In the genomic region with DNA sequence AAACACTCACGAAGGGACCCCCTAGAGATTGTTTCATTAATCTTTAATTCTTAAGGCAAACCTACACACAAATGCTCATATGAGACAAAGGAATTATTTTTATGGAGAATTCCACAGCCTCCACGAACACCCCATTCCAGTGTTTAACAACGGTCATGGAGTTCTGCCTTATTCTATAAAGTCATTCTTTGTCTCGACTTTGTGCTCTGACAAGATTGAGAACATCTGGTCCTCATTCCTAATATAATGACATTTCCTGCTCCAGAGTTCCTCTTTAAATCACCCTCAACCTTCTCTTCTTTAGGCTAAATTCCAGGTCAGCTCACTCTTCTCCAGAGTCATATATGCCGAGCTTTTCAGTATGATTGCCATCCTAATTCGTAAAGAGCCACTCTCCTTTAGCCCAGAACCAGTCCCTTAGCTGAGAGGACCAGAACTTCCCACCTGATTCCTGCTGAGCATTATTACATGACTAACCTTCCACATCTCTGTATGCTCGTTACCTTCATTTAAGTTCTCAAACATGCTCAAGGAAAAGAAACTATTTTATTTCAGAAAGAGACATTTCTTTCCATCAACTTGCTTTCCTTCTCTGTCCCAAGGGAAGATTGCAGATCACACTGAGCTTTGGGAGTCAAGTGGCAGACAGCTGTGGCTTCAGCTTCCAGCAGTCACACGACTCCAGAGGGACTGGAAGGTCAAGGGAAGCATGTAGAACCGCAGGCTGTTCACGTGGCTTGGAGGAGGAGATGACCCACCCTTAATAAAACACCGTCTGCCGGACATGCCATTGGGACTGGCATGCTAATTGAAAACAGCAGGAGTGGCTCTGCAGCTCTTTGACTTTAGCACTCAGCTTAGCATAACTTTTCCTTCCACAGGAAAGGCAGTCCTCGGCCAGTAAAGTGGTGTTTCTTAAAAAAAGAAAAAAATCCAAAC, we compare ENCODE assay signal across 8 cellular contexts.
DNase-seq lines count a peak whose midpoint lies in the region; TF ChIP-seq lines count a peak whose summit lies in the region.

No MANE protein-coding gene starts in this region.

- no peak for TF ChIP-seq POLR2A in sigmoid colon (IDR thresholded peaks at IDR 0.05)

- no peaks in the 10 kb centered on the region for H3K9me3 ChIP-seq in sigmoid colon

- H3K4me1 ChIP-seq in sigmoid colon, result no peaks in the 10 kb centered on the region

- H3K4me3 ChIP-seq in sigmoid colon, result no peak overlapping the region

- intact Hi-C loops in sigmoid colon (cut with DNase I), result no loop called here

- 36 to 38% methylated on average over 13 of the region's 13 CpGs for WGBS in sigmoid colon, 2 donors

- DNase-seq in D341Med (ENCODE audit: low spot score) (peak; percentile 20), OCI-M1 (lab: John Stamatoyannopoulos, UW) (peak; percentile 21), fibroblast of peridontal ligament (ENCODE audit: extremely low read depth) (peak; percentile 95), non-pigmented ciliary epithelial cell (ENCODE audit: low read depth) (peak; percentile 79), sigmoid colon (no peak), HuH-7 (ENCODE audit: low spot score) (no peak), COLO668 (lab: John Stamatoyannopoulos, UW; ENCODE audit: unreplicated experiment) (no peak)
- no peak for DNase-seq in central memory CD4-positive, alpha-beta T cell

- no peaks in the 10 kb centered on the region for H3K27me3 ChIP-seq in sigmoid colon

- no peak overlapping the region for H3K27ac ChIP-seq in sigmoid colon

- no peaks in the 10 kb centered on the region for H3K36me3 ChIP-seq in sigmoid colon

- TF ChIP-seq CTCF in sigmoid colon (IDR thresholded peaks at IDR 0.05), result no peak

- no peak for TF ChIP-seq EP300 in sigmoid colon (IDR thresholded peaks at IDR 0.05)

Comparison
In these comparisons a context has a peak if more than half of its experiments do, and no peak if none do; other contexts are left out.
1. DNase-seq: peak in D341Med (single experiment), OCI-M1 (single experiment), fibroblast of peridontal ligament (single experiment) and non-pigmented ciliary epithelial cell (single experiment); none in central memory CD4-positive, alpha-beta T cell (single experiment), sigmoid colon (single experiment), HuH-7 (single experiment) and COLO668 (single experiment).